9 cellular contexts compared by ENCODE assay signal in genomic region chr22:46043339-46043738, GRCh38.
DNase-seq lines count a peak whose midpoint lies in the region; ATAC-seq and TF ChIP-seq lines count a peak whose summit lies in the region.
"Had no signal": no experiment of that assay in that cellular context is flagged by ENCODE, and none has a peak within 500 bp of the region (broad histone marks: within the 10 kb centered on the region; RNA-seq: fewer than 3 reads in every experiment).

No MANE protein-coding gene starts in this region.

- TF ChIP-seq CTCF in Panc1 (IDR thresholded peaks at IDR 0.05) (no peak), epithelial cell of proximal tubule (conservative IDR thresholded peaks at IDR 0.05; ENCODE audit: low read depth, low read length) (no peak), neutrophil (IDR thresholded peaks at IDR 0.05) (no peak)

- H3K27ac ChIP-seq in BLaER1 (peak overlapping the region; percentile 83), Panc1 (ENCODE audit: low read length) (peak overlapping the region; percentile 83), neutrophil (peak overlapping the region; percentile 88)
- H3K27ac ChIP-seq: brain microvascular endothelial cell had no signal

- CTCF ChIA-PET in Panc1 (lab: Charles Lee) = no interaction called here

- H3K4me2 ChIP-seq in BLaER1 = peak overlapping the region; percentile 97

- peaks cover 72% of the 10 kb centered on the region for H3K27me3 ChIP-seq in BLaER1
- no peaks in the 10 kb centered on the region for H3K27me3 ChIP-seq in Panc1 (ENCODE audit: control insufficient read depth, insufficient read depth, low read length)
- no peaks in the 10 kb centered on the region for H3K27me3 ChIP-seq in neutrophil
- H3K27me3 ChIP-seq: brain microvascular endothelial cell had no signal

- H4K20me1 ChIP-seq in BLaER1 = peaks cover 7% of the 10 kb centered on the region; the same call in 1 of the 2 replicates

- H3K9ac ChIP-seq in BLaER1 = peak overlapping the region; percentile 84

- H3K36me3 ChIP-seq in BLaER1 (no peaks in the 10 kb centered on the region), Panc1 (ENCODE audit: control insufficient read depth, insufficient read depth, low read length) (no peaks in the 10 kb centered on the region), neutrophil (no peaks in the 10 kb centered on the region)
- H3K36me3 ChIP-seq: brain microvascular endothelial cell had no signal

- no peaks in the 10 kb centered on the region for H3K9me3 ChIP-seq in BLaER1
- H3K9me3 ChIP-seq in Panc1 (ENCODE audit: control insufficient read depth, insufficient read depth, low read depth, low read length) = no peaks in the 10 kb centered on the region
- H3K9me3 ChIP-seq in neutrophil = no peaks in the 10 kb centered on the region

- BruUV-seq in Panc1 (replicated peaks; lab: Mats Ljungman, UMichigan) = no TSS peak

- in situ Hi-C loops in Panc1 (cut with HindIII; ENCODE audit: low pct_unique_long_range_greater_than_20kb, low sequenced_read_pairs) = no loop called here

- ATAC-seq in Panc1 (no peak), GM18519 (IDR thresholded peaks at IDR 0.05; ENCODE audit: low FRiP score, unreplicated experiment) (no peak), GM21576 (IDR thresholded peaks at IDR 0.05; ENCODE audit: unreplicated experiment) (no peak), HG02588 (IDR thresholded peaks at IDR 0.05; ENCODE audit: unreplicated experiment) (no peak)

- no peak for DNase-seq in Panc1 (ENCODE audit: low read depth, low spot score)
- no peak for DNase-seq in epithelial cell of proximal tubule (ENCODE audit: low read depth)
- DNase-seq in NCI-H748 treated with DMSO at 0.1 percent for 48 hours (lab: John Stamatoyannopoulos, UW) = no peak
- DNase-seq: brain microvascular endothelial cell had no signal

- H3K4me3 ChIP-seq in BLaER1 = peak overlapping the region; percentile 72
- H3K4me3 ChIP-seq in Panc1 (ENCODE audit: low read depth in 2 of 2, low read length in 2 of 2) = no peak overlapping the region
- peak overlapping the region; percentile 64 for H3K4me3 ChIP-seq in epithelial cell of proximal tubule (ENCODE audit: low read depth, low read length)
- peak overlapping the region in 1 of 2 experiments; percentile 82 for H3K4me3 ChIP-seq in neutrophil (ENCODE audit: low read depth in 1 of 2, low read length in 1 of 2)

- peaks cover 86% of the 10 kb centered on the region for H3K4me1 ChIP-seq in BLaER1
- H3K4me1 ChIP-seq in Panc1 (ENCODE audit: control insufficient read depth, insufficient read depth, low read length) = peaks cover 61% of the 10 kb centered on the region
- H3K4me1 ChIP-seq in neutrophil (ENCODE audit: control insufficient read depth in 1 of 2, insufficient read depth in 1 of 2, low read depth in 1 of 2, low read length in 1 of 2) = peaks cover 57 to 69% of the 10 kb centered on the region in 2 experiments

- intact Hi-C loops in Panc1 (cut with micrococcal nuclease; ENCODE audit: unreplicated experiment) = no loop called here

- POLR2A ChIA-PET in Panc1 (lab: Charles Lee) = no interaction called here

Comparison
In these comparisons a context has a peak if more than half of its experiments do, and no peak if none do; other contexts are left out.
1. H3K4me3 ChIP-seq: peak in BLaER1 (single experiment) and epithelial cell of proximal tubule (single experiment); none in Panc1 (0 of 2).
2. Peak in every context shown above with its lines, with median percentiles within 50 percentile points of each other: H3K27ac ChIP-seq.